19 cellular contexts compared by ENCODE assay signal in the genomic region with DNA sequence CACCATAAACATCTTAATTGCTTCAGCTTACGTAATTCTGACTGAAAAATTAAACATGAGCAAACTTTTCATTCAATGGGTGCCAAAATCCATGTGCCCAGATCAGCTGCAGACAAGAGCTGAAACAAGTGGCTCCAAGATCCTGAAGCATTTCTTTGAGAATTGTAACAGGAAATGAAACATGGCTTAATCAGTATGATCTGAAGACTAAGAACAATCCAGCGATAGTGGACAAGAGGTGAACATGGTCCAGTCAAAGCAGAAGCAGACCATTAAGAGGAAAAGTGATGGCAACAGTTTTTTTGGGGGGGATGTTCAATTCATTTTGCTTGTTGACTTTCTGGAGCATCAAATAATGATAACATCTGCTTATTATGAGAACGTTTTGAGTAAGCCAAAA.
DNase-seq lines count a peak whose midpoint lies in the region; ATAC-seq and TF ChIP-seq lines count a peak whose summit lies in the region.
"Had no signal": no experiment of that assay in that cellular context is flagged by ENCODE, and none has a peak within 500 bp of the region (broad histone marks: within the 10 kb centered on the region; RNA-seq: fewer than 3 reads in every experiment).

No MANE protein-coding gene starts in this region.

- H3F3A ChIP-seq in PC-3 (ENCODE audit: low read length, unreplicated experiment), result no peaks in the 10 kb centered on the region
- H3F3A ChIP-seq in GM23338 (replicated peaks; ENCODE audit: low read depth), result no peaks in the 10 kb centered on the region

- TF ChIP-seq POLR2A in breast epithelium (IDR thresholded peaks at IDR 0.05), result no peak

- H3K79me2 ChIP-seq in mammary epithelial cell (ENCODE audit: insufficient read depth, low read length) (no peaks in the 10 kb centered on the region), PC-3 (ENCODE audit: low read length) (no peaks in the 10 kb centered on the region), GM23338 (replicated peaks; ENCODE audit: insufficient read depth) (no peaks in the 10 kb centered on the region)

- no peaks in the 10 kb centered on the region for H3K9me2 ChIP-seq in PC-3 (replicated peaks; ENCODE audit: low read length)
- H3K9me2 ChIP-seq in GM23338 (ENCODE audit: insufficient read depth), result no peaks in the 10 kb centered on the region

- peaks cover 3% of the 10 kb centered on the region; the same call in 1 of the 3 replicates for H3K9me3 Mint-ChIP-seq in GM23338

- H3K4me1 ChIP-seq in mammary epithelial cell (ENCODE audit: insufficient read depth, low read length) (no peaks in the 10 kb centered on the region), breast epithelium (no peaks in the 10 kb centered on the region), PC-3 (ENCODE audit: insufficient read depth, low read length) (no peaks in the 10 kb centered on the region), GM23338 (ENCODE audit: insufficient read depth) (no peaks in the 10 kb centered on the region)
- H3K4me1 ChIP-seq: BLaER1, HAP-1 had no signal

- H3K4me1 Mint-ChIP-seq in GM23338, result no peaks in the 10 kb centered on the region
- H3K4me1 Mint-ChIP-seq: CD14-positive monocyte; CD4-positive, alpha-beta memory T cell had no signal

- H3K27me3 Mint-ChIP-seq in GM23338 (ENCODE audit: insufficient read depth, low read depth, poor library complexity), result no peaks in the 10 kb centered on the region
- H3K27me3 Mint-ChIP-seq: CD4-positive, alpha-beta memory T cell had no signal

- POLR2A ChIA-PET in PC-3 (lab: Charles Lee; ENCODE audit: unreplicated experiment), result no interaction called here

- H3K27ac ChIP-seq in mammary epithelial cell (ENCODE audit: insufficient read depth, low read depth, low read length), result no peak overlapping the region
- H3K27ac ChIP-seq in breast epithelium, result no peak overlapping the region
- no peak overlapping the region for H3K27ac ChIP-seq in PC-3 (ENCODE audit: low read length)
- no peak overlapping the region for H3K27ac ChIP-seq in GM23338 (ENCODE audit: low read depth)
- H3K27ac ChIP-seq: BLaER1 had no signal

- H2AFZ ChIP-seq in mammary epithelial cell (ENCODE audit: low read depth, low read length), result no peak overlapping the region
- no peak overlapping the region for H2AFZ ChIP-seq in PC-3 (ENCODE audit: low read length)
- H2AFZ ChIP-seq in GM23338, result no peak overlapping the region

- intact Hi-C loops in mammary epithelial cell (cut with micrococcal nuclease) (no loop called here), breast epithelium (cut with DNase I; ENCODE audit: low total_unique reads) (loop anchor here (2.0 kb wide), 1 partner anchor 52 kb away; no protein-coding TSS in a partner anchor), PC-3 (cut with micrococcal nuclease) (no loop called here)

- H3K36me3 ChIP-seq in mammary epithelial cell (ENCODE audit: insufficient read depth, low read length), result no peaks in the 10 kb centered on the region
- no peaks in the 10 kb centered on the region for H3K36me3 ChIP-seq in breast epithelium
- no peaks in the 10 kb centered on the region for H3K36me3 ChIP-seq in PC-3 (ENCODE audit: low read depth, low read length)
- no peaks in the 10 kb centered on the region for H3K36me3 ChIP-seq in GM23338 (ENCODE audit: insufficient read depth)
- H3K36me3 ChIP-seq: BLaER1, HAP-1 had no signal

- H3K4me2 ChIP-seq in mammary epithelial cell (ENCODE audit: insufficient read depth, low read depth, low read length), result no peak overlapping the region
- H3K4me2 ChIP-seq in PC-3 (ENCODE audit: low read length), result no peak overlapping the region
- H3K4me2 ChIP-seq in GM23338, result no peak overlapping the region
- H3K4me2 ChIP-seq: BLaER1 had no signal

- no peaks in the 10 kb centered on the region for H4K20me1 ChIP-seq in mammary epithelial cell (ENCODE audit: insufficient read depth, low read length)
- H4K20me1 ChIP-seq in PC-3 (ENCODE audit: low read length), result no peaks in the 10 kb centered on the region
- no peaks in the 10 kb centered on the region for H4K20me1 ChIP-seq in GM23338 (replicated peaks; ENCODE audit: insufficient read depth)
- H4K20me1 ChIP-seq: BLaER1 had no signal

- H3K4me3 ChIP-seq in mammary epithelial cell (replicated peaks in 1 of 3; ENCODE audit: insufficient read depth in 1 of 3, low read depth in 2 of 3, low read length in 3 of 3) (no peak overlapping the region), breast epithelium (no peak overlapping the region), PC-3 (ENCODE audit: low read length) (no peak overlapping the region), GM23338 (no peak overlapping the region)
- H3K4me3 ChIP-seq: BLaER1, HAP-1 had no signal

- BruUV-seq in mammary epithelial cell (replicated peaks; lab: Mats Ljungman, UMichigan) (no TSS peak), PC-3 (replicated peaks; lab: Mats Ljungman, UMichigan) (no TSS peak)

- in situ Hi-C loops in mammary epithelial cell (cut with MboI; ENCODE audit: low sequenced_read_pairs in 2 of 2), result no loop called here

- DNase-seq in mammary epithelial cell (peak; percentile 11), breast epithelium (ENCODE audit: low spot score in 2 of 2) (no peak), HT1080 (ENCODE audit: low read depth) (peak; percentile 49), PC-3 (peak; percentile 4), kidney tubule cell (ENCODE audit: low spot score) (no peak), cerebellar cortex (ENCODE audit: low spot score) (no peak), GM23338 (ENCODE audit: low spot score) (no peak)
- DNase-seq: 8988T; CD4-positive, alpha-beta memory T cell; DMS153; DMS79; GDM1; GOT3; IMR-90; KBM-7 had no signal

- no peaks in the 10 kb centered on the region for H3K27me3 ChIP-seq in mammary epithelial cell (ENCODE audit: insufficient read depth, low read length)
- H3K27me3 ChIP-seq in breast epithelium, result no peaks in the 10 kb centered on the region
- H3K27me3 ChIP-seq in PC-3 (ENCODE audit: low read length), result no peaks in the 10 kb centered on the region
- no peaks in the 10 kb centered on the region for H3K27me3 ChIP-seq in GM23338 (ENCODE audit: insufficient read depth)
- H3K27me3 ChIP-seq: BLaER1 had no signal

- WGBS in mammary epithelial cell (ENCODE audit: low coverage, missing lambda C conversion rate), result 0% methylated on average over 3 of the region's 3 CpGs

- no peak overlapping the region for H3K9ac ChIP-seq in mammary epithelial cell (ENCODE audit: insufficient read depth, low read length)
- no peak overlapping the region for H3K9ac ChIP-seq in PC-3 (ENCODE audit: low read length)
- H3K9ac ChIP-seq: BLaER1 had no signal

- H3K36me3 Mint-ChIP-seq in GM23338 (ENCODE audit: low read depth), result no peaks in the 10 kb centered on the region; the same call in 2 of the 3 replicates
- H3K36me3 Mint-ChIP-seq: CD14-positive monocyte; CD4-positive, alpha-beta memory T cell had no signal

- dilution Hi-C loops in mammary epithelial cell (cut with HindIII; ENCODE audit: low sequenced_read_pairs), result no loop called here

- CTCF ChIA-PET in mammary epithelial cell (lab: Charles Lee; ENCODE audit: low non-redundant PET) (no interaction called here), PC-3 (lab: Charles Lee) (no interaction called here)

- no peak for TF ChIP-seq CTCF in mammary epithelial cell (conservative IDR thresholded peaks at IDR 0.05 in 1 of 2, IDR thresholded peaks at IDR 0.05 in 1 of 2; ENCODE audit: extremely low read depth in 1 of 2, insufficient read depth in 1 of 2, low read depth in 1 of 2, low read length in 2 of 2)
- TF ChIP-seq CTCF in breast epithelium (IDR thresholded peaks at IDR 0.05), result no peak
- no peak for TF ChIP-seq CTCF in PC-3 (conservative IDR thresholded peaks at IDR 0.05; ENCODE audit: low read depth, low read length)
- no peak for TF ChIP-seq CTCF in GM23338 (conservative IDR thresholded peaks at IDR 0.05; ENCODE audit: low read depth in 2 of 2)

- H3K9me3 ChIP-seq in mammary epithelial cell (replicated peaks; ENCODE audit: insufficient read depth, low read length), result no peaks in the 10 kb centered on the region
- no peaks in the 10 kb centered on the region for H3K9me3 ChIP-seq in breast epithelium
- H3K9me3 ChIP-seq in PC-3 (ENCODE audit: low read length), result no peaks in the 10 kb centered on the region
- H3K9me3 ChIP-seq: BLaER1, HAP-1 had no signal

- H3K27ac Mint-ChIP-seq in GM23338, result no peak overlapping the region
- H3K27ac Mint-ChIP-seq: CD14-positive monocyte; CD4-positive, alpha-beta memory T cell had no signal

- no peak for ATAC-seq in PC-3
- no peak for ATAC-seq in GM23338
- ATAC-seq in HG02938 (IDR thresholded peaks at IDR 0.05; ENCODE audit: unreplicated experiment), result no peak

- H3K4me3 Mint-ChIP-seq in GM23338, result no peak overlapping the region
- H3K4me3 Mint-ChIP-seq: CD14-positive monocyte; CD4-positive, alpha-beta memory T cell had no signal

TF ChIP-seq in GM23338, 12 proteins besides CTCF, POLR2A, EP300 and RAD21 (continues in another document):
- TF ChIP-seq EZH2 (IDR thresholded peaks at IDR 0.05; ENCODE audit: low read depth, unreplicated experiment) (no peak), ZNF114 (CRISPR knock-in tag; IDR thresholded peaks at IDR 0.05) (no peak), NANOG (IDR thresholded peaks at IDR 0.05; ENCODE audit: borderline replicate concordance) (no peak), STAT1 (IDR thresholded peaks at IDR 0.05; ENCODE audit: unreplicated experiment) (no peak), ETS1 (IDR thresholded peaks at IDR 0.05) (no peak)

Comparison
In these comparisons a context has a peak if more than half of its experiments do, and no peak if none do; other contexts are left out.
1. DNase-seq: peak in mammary epithelial cell (single experiment), HT1080 (single experiment) and PC-3 (single experiment); none in breast epithelium (0 of 2), kidney tubule cell (single experiment), cerebellar cortex (single experiment) and GM23338 (single experiment).